ENCODE assay signal across 18 cellular contexts in genomic region chr10:482036-482435, GRCh38.
DNase-seq lines count a peak whose midpoint lies in the region; ATAC-seq and TF ChIP-seq lines count a peak whose summit lies in the region.
"Had no signal": no experiment of that assay in that cellular context is flagged by ENCODE, and none has a peak within 500 bp of the region (broad histone marks: within the 10 kb centered on the region; RNA-seq: fewer than 3 reads in every experiment).

No MANE protein-coding gene starts in this region.

- no peak overlapping the region for H3K4me2 ChIP-seq in MM.1S (ENCODE audit: low read depth, low read length)
- H3K4me2 ChIP-seq: hepatocyte had no signal

- peaks cover 0 to 30% (median 2%) of the 10 kb centered on the region in 4 donors for H3K36me3 ChIP-seq in esophagus muscularis mucosa
- H3K36me3 ChIP-seq in psoas muscle (ENCODE audit: insufficient read depth in 1 of 2, low read depth in 1 of 2) = no peaks in the 10 kb centered on the region
- H3K36me3 ChIP-seq in MM.1S (replicated peaks; ENCODE audit: insufficient read depth, low read length) = no peaks in the 10 kb centered on the region
- H3K36me3 ChIP-seq: right lobe of liver, WERI-Rb-1 had no signal

- 81% methylated on average over 4 of the region's 13 CpGs for WGBS in esophagus muscularis mucosa
- WGBS in psoas muscle, 3 donors = 73 to 89% (median 77%) methylated on average over 13 of the region's 13 CpGs

- no peak for TF ChIP-seq POLR2A in esophagus muscularis mucosa (IDR thresholded peaks at IDR 0.05; ENCODE audit: low read depth)

- intact Hi-C loops in esophagus muscularis mucosa (cut with DNase I) (no loop called here), psoas muscle (cut with DNase I) (no loop called here)

- TF ChIP-seq CTCF in esophagus muscularis mucosa (IDR thresholded peaks at IDR 0.05) (no peak), psoas muscle (IDR thresholded peaks at IDR 0.05) (no peak), MM.1S (IDR thresholded peaks at IDR 0.05; ENCODE audit: low read length) (no peak)

- TF ChIP-seq EP300 in esophagus muscularis mucosa (IDR thresholded peaks at IDR 0.05) = no peak

- peaks cover 19% of the 10 kb centered on the region for H3F3A ChIP-seq in MM.1S (ENCODE audit: insufficient read depth, low read length)

- peak; percentile 24 for DNase-seq in activated CD4-positive, CD25-positive, alpha-beta regulatory T cell treated with anti-CD3 and anti-CD28 coated beads, Interleukin-2, amount 50 U/mL, for 72 hours
- DNase-seq in esophagus muscularis mucosa (ENCODE audit: extremely low spot score) (no peak), psoas muscle (peak in 1 of 2 donors; percentile 62), ureter (ENCODE audit: low spot score) (peak; percentile 32), DMS153 treated with DMSO at 0.1 percent for 48 hours (lab: John Stamatoyannopoulos, UW; ENCODE audit: unreplicated experiment) (no peak), MM.1S (no peak)
- DNase-seq: activated CD4-positive, alpha-beta T cell treated with anti-CD3 and anti-CD28 coated beads, Interleukin-2, amount 50 U/mL, for 4 hours; activated naive CD4-positive, alpha-beta T cell treated with Interleukin-2 at 50 U/mL for 16 hours; activated T-cell treated with anti-CD3 and anti-CD28 coated beads, Interleukin-2, amount 50 U/mL, for 1 hour; lower lobe of right lung; T-helper 17 cell; WERI-Rb-1 had no signal

- H4K20me1 ChIP-seq in MM.1S (ENCODE audit: insufficient read depth, low read length) = no peaks in the 10 kb centered on the region

- no peak overlapping the region for H2AFZ ChIP-seq in MM.1S (ENCODE audit: low read length)
- H2AFZ ChIP-seq: hepatocyte had no signal

- no peaks in the 10 kb centered on the region for H3K9me3 ChIP-seq in esophagus muscularis mucosa
- H3K9me3 ChIP-seq in psoas muscle = no peaks in the 10 kb centered on the region
- H3K9me3 ChIP-seq in MM.1S (replicated peaks; ENCODE audit: insufficient read depth, low read length) = no peaks in the 10 kb centered on the region
- H3K9me3 ChIP-seq: lower lobe of right lung, right lobe of liver had no signal

- no peaks in the 10 kb centered on the region for H3K9me2 ChIP-seq in MM.1S (replicated peaks; ENCODE audit: insufficient read depth, low read length)

- H3K27me3 ChIP-seq in esophagus muscularis mucosa = no peaks in the 10 kb centered on the region
- H3K27me3 ChIP-seq in psoas muscle (ENCODE audit: insufficient read depth in 3 of 3, low read length in 2 of 3) = no peaks in the 10 kb centered on the region
- no peaks in the 10 kb centered on the region for H3K27me3 ChIP-seq in MM.1S (replicated peaks; ENCODE audit: insufficient read depth, low read length)
- H3K27me3 ChIP-seq: hepatocyte, right lobe of liver had no signal

- peak overlapping the region; percentile 65 to 93 (median 86) for H3K27ac ChIP-seq in esophagus muscularis mucosa (replicated peaks in 1 of 4)
- H3K27ac ChIP-seq in psoas muscle = peak overlapping the region; percentile 76
- H3K27ac ChIP-seq in MM.1S (ENCODE audit: low read length) = no peak overlapping the region
- H3K27ac ChIP-seq: 22Rv1, hepatocyte, lower lobe of right lung, right lobe of liver, WERI-Rb-1 had no signal

- peaks cover 23 to 74% (median 59%) of the 10 kb centered on the region in 4 donors for H3K4me1 ChIP-seq in esophagus muscularis mucosa
- H3K4me1 ChIP-seq in psoas muscle = peaks cover 50% of the 10 kb centered on the region
- H3K4me1 ChIP-seq in MM.1S (ENCODE audit: low read length) = 0 out of 2 replicates have a peak, but pooled peaks cover 8% of the 10 kb centered on the region
- H3K4me1 ChIP-seq: lower lobe of right lung, right lobe of liver had no signal

- no peak for ATAC-seq in activated CD4-positive, CD25-positive, alpha-beta regulatory T cell treated with anti-CD3 and anti-CD28 coated beads, Interleukin-2, amount 50 U/mL, for 24 hours
- peak; percentile 53 to 69 (median 67) for ATAC-seq in psoas muscle
- no peak for ATAC-seq in GM19452 (IDR thresholded peaks at IDR 0.05; ENCODE audit: unreplicated experiment)
- ATAC-seq: lower lobe of right lung; stimulated activated memory B cell treated with anti-CD40 and anti-IgM and Interleukin-4, amounts not matched to agents 10 μg/mL and 1 μg/mL and 100 μg/mL, for 72 hours; T-helper 17 cell had no signal

- no peak overlapping the region for H3K9ac ChIP-seq in MM.1S (ENCODE audit: low read length)

- H3K79me2 ChIP-seq in MM.1S (ENCODE audit: low read length) = peaks cover 25% of the 10 kb centered on the region

- H3K4me3 ChIP-seq in esophagus muscularis mucosa (no peak overlapping the region), psoas muscle (no peak overlapping the region), MM.1S (ENCODE audit: low read length) (no peak overlapping the region)
- H3K4me3 ChIP-seq: hepatocyte, lower lobe of right lung, right lobe of liver had no signal

Comparison
In these comparisons a context has a peak if more than half of its experiments do, and no peak if none do; other contexts are left out.
1. DNase-seq: peak in activated CD4-positive, CD25-positive, alpha-beta regulatory T cell treated with anti-CD3 and anti-CD28 coated beads, Interleukin-2, amount 50 U/mL, for 72 hours (single experiment) and ureter (single experiment); none in esophagus muscularis mucosa (single experiment), DMS153 treated with DMSO at 0.1 percent for 48 hours (single experiment) and MM.1S (single experiment).
2. ATAC-seq: peak in psoas muscle (4 of 4); none in activated CD4-positive, CD25-positive, alpha-beta regulatory T cell treated with anti-CD3 and anti-CD28 coated beads, Interleukin-2, amount 50 U/mL, for 24 hours (0 of 2) and GM19452 (single experiment).